In genomic region chr4:118716304-118716703, GRCh38 we compare ENCODE assay signal across 1 cellular context.
TF ChIP-seq lines count a peak whose summit lies in the region.

No MANE protein-coding gene starts in this region.

TF ChIP-seq in SK-N-SH treated with all-trans-retinoic acid at 6 μM for 48 hours, 23 proteins besides CTCF, POLR2A, EP300 and RAD21 (continued from another document):
- no peak for TF ChIP-seq ZNF70 (CRISPR knock-in tag; IDR thresholded peaks at IDR 0.05)
- no peak for TF ChIP-seq SNAI2 (CRISPR knock-in tag; IDR thresholded peaks at IDR 0.05)
- TF ChIP-seq ZNF565 (CRISPR knock-in tag; conservative IDR thresholded peaks at IDR 0.05; ENCODE audit: low read depth): no peak
- no peak for TF ChIP-seq TSHZ2 (CRISPR knock-in tag; IDR thresholded peaks at IDR 0.05)
- TF ChIP-seq ISL1 (CRISPR knock-in tag; IDR thresholded peaks at IDR 0.05): no peak
